ENCODE assay signal across 21 cellular contexts in the genomic region with DNA sequence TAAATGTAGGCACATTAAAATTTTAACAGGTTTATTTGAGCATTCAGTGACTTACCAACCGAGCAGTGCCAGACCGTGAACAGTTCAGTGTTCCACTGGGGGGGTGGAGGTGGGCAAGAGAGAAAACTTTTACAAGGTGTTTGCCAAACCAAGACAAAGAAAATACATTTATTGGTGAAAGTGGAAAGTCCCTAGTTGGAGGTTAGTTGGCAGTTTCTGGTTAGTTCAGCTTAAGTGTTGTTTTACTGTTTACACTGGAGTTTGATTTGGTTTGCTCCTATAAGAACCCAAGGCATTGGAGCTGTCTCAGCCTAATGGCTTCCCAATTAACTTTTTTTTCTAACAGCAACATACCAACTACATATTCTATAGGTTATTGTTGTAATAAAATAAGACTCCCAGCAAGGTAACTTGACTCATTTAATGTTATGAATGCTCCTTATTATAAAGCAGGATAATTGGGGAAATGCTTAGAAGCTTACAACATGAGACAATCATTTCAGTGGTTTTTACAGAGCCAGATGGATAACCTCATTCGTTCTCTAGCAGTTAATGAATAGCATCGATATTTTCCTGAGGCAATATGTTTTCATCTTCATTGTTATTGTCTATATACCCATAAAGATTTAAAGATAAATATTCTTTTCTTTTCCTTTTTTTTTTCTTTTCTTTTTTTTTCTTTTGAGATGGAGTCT.
"Had no signal": no experiment of that assay in that cellular context is flagged by ENCODE, and none has a peak within 500 bp of the region (broad histone marks: within the 10 kb centered on the region; RNA-seq: fewer than 3 reads in every experiment).

No MANE protein-coding gene starts in this region.

- H3K4me3 ChIP-seq: adrenal gland, heart left ventricle, neural progenitor cell, ovary, testis, upper lobe of right lung had no signal

- H3K9me3 ChIP-seq: adrenal gland, heart left ventricle, ovary, testis, upper lobe of right lung had no signal

- ATAC-seq: heart left ventricle, left ventricle myocardium superior, T-helper 17 cell, upper lobe of right lung had no signal

- DNase-seq: activated CD4-positive, alpha-beta T cell treated with anti-CD3 and anti-CD28 coated beads, Interleukin-2, amount 10 ng/mL, durations not matched to agents 7 days and 5 days; activated CD4-positive, CD25-positive, alpha-beta regulatory T cell; activated naive CD4-positive, alpha-beta T cell treated with anti-CD3 and anti-CD28 coated beads, Interleukin-2, amount 10 ng/mL, durations not matched to agents 7 days and 5 days; adrenal gland; brain microvascular endothelial cell; cerebellar nuclear complex; erythroblast; heart left ventricle; left ventricle myocardium superior; ovary; stimulated activated CD4-positive, alpha-beta T cell treated with anti-CD3 and anti-CD28 coated beads, Interleukin-4, amount 100 ng/mL, for 24 hours; T-helper 17 cell; testis; upper lobe of right lung had no signal

- H3K27me3 Mint-ChIP-seq: activated naive CD4-positive, alpha-beta T cell treated with anti-CD3 and anti-CD28 coated beads, Interleukin-2, amount 10 ng/mL, durations not matched to agents 7 days and 5 days; dendritic cell treated with granulocyte-macrophage colony-stimulating factor and Interleukin-4, amounts not matched to agents 40 ng/mL and 50 ng/mL, for 4 days; stimulated activated naive CD8-positive, alpha-beta T cell treated with anti-CD3 and anti-CD28 coated beads, Interleukin-15, Interleukin-2, amounts not matched to agents 100 ng/mL and 50 ng/mL, for 24 hours had no signal

- H3K27me3 ChIP-seq: adrenal gland, brain microvascular endothelial cell, heart left ventricle, neural progenitor cell, ovary, testis, upper lobe of right lung had no signal

- H3K4me3 Mint-ChIP-seq: activated CD4-positive, alpha-beta T cell treated with anti-CD3 and anti-CD28 coated beads, Interleukin-2, amount 10 ng/mL, durations not matched to agents 7 days and 5 days; activated naive CD4-positive, alpha-beta T cell treated with anti-CD3 and anti-CD28 coated beads, Interleukin-2, amount 10 ng/mL, durations not matched to agents 7 days and 5 days; dendritic cell treated with granulocyte-macrophage colony-stimulating factor and Interleukin-4, amounts not matched to agents 40 ng/mL and 50 ng/mL, for 4 days; mesothelial cell of epicardium; neural progenitor cell; stimulated activated naive CD8-positive, alpha-beta T cell treated with anti-CD3 and anti-CD28 coated beads, Interleukin-15, Interleukin-2, amounts not matched to agents 100 ng/mL and 50 ng/mL, for 24 hours; T-helper 17 cell had no signal

- H3K36me3 Mint-ChIP-seq: activated naive CD4-positive, alpha-beta T cell treated with anti-CD3 and anti-CD28 coated beads, Interleukin-2, amount 10 ng/mL, durations not matched to agents 7 days and 5 days; mesothelial cell of epicardium; neural progenitor cell had no signal

- H2AFZ ChIP-seq: neural progenitor cell had no signal

- H3K27ac Mint-ChIP-seq: activated CD4-positive, alpha-beta T cell treated with anti-CD3 and anti-CD28 coated beads, Interleukin-2, amount 10 ng/mL, durations not matched to agents 7 days and 5 days; activated naive CD4-positive, alpha-beta T cell treated with anti-CD3 and anti-CD28 coated beads, Interleukin-2, amount 10 ng/mL, durations not matched to agents 7 days and 5 days; activated T-helper 2 cell treated with anti-CD3 and anti-CD28 coated beads, Interferon-gamma antibody, Interleukin-2, Interleukin-4, amounts not matched to agents 10 μg/mL and 5 μg/mL and 100 μg/mL, durations not matched to agents 14 hours and 24 hours and 36 hours; dendritic cell treated with granulocyte-macrophage colony-stimulating factor and Interleukin-4, amounts not matched to agents 40 ng/mL and 50 ng/mL, for 4 days; mesothelial cell of epicardium; neural progenitor cell; stimulated activated naive CD8-positive, alpha-beta T cell treated with anti-CD3 and anti-CD28 coated beads, Interleukin-15, Interleukin-2, amounts not matched to agents 100 ng/mL and 50 ng/mL, for 24 hours; T-helper 17 cell had no signal

- H3K4me2 ChIP-seq: neural progenitor cell had no signal

- FAIRE-seq: keratinocyte, TTC549 had no signal

- H3K4me1 Mint-ChIP-seq: activated CD4-positive, alpha-beta T cell treated with anti-CD3 and anti-CD28 coated beads, Interleukin-2, amount 10 ng/mL, durations not matched to agents 7 days and 5 days; activated naive CD4-positive, alpha-beta T cell treated with anti-CD3 and anti-CD28 coated beads, Interleukin-2, amount 10 ng/mL, durations not matched to agents 7 days and 5 days; mesothelial cell of epicardium; neural progenitor cell had no signal

- H3K9ac ChIP-seq: neural progenitor cell had no signal

- H3K9me3 Mint-ChIP-seq: activated CD4-positive, alpha-beta T cell treated with anti-CD3 and anti-CD28 coated beads, Interleukin-2, amount 10 ng/mL, durations not matched to agents 7 days and 5 days; activated naive CD4-positive, alpha-beta T cell treated with anti-CD3 and anti-CD28 coated beads, Interleukin-2, amount 10 ng/mL, durations not matched to agents 7 days and 5 days; activated T-helper 2 cell treated with anti-CD3 and anti-CD28 coated beads, Interferon-gamma antibody, Interleukin-2, Interleukin-4, amounts not matched to agents 10 μg/mL and 5 μg/mL and 100 μg/mL, durations not matched to agents 14 hours and 24 hours and 36 hours; dendritic cell treated with granulocyte-macrophage colony-stimulating factor and Interleukin-4, amounts not matched to agents 40 ng/mL and 50 ng/mL, for 4 days; mesothelial cell of epicardium; neural progenitor cell; stimulated activated naive CD8-positive, alpha-beta T cell treated with anti-CD3 and anti-CD28 coated beads, Interleukin-15, Interleukin-2, amounts not matched to agents 100 ng/mL and 50 ng/mL, for 24 hours had no signal

- H3K36me3 ChIP-seq: adrenal gland, brain microvascular endothelial cell, heart left ventricle, neural progenitor cell, ovary, upper lobe of right lung had no signal

- H3K4me1 ChIP-seq: adrenal gland, heart left ventricle, testis, upper lobe of right lung had no signal

- H3K27ac ChIP-seq: adrenal gland, brain microvascular endothelial cell, heart left ventricle, neural progenitor cell, ovary, testis, upper lobe of right lung had no signal
